20 cellular contexts compared by ENCODE assay signal in genomic region chr6:6317386-6317785, GRCh38. TPM values are rescaled to one million over a fixed set of nuclear protein-coding genes. Genes with fewer than 3 reads are reported as not detected.
"Had no signal": no experiment of that assay in that cellular context is flagged by ENCODE, and none has a peak within 500 bp of the region (broad histone marks: within the 10 kb centered on the region; RNA-seq: fewer than 3 reads in every experiment).

No MANE protein-coding gene starts in this region.

- H3K4me3 ChIP-seq: mucosa of descending colon had no signal

- H3K27ac ChIP-seq: neutrophil, parathyroid adenoma had no signal

- H3K36me3 ChIP-seq: gastroesophageal sphincter, neutrophil had no signal

- H3K79me2 ChIP-seq: parathyroid adenoma had no signal

- H3K4me1 ChIP-seq: gastroesophageal sphincter, parathyroid adenoma had no signal

- H3K9me3 ChIP-seq: gastroesophageal sphincter, mucosa of descending colon, neutrophil had no signal

- FAIRE-seq: islet of Langerhans, small intestine had no signal

- DNase-seq: activated CD8-positive, alpha-beta memory T cell treated with anti-CD3 and anti-CD28 coated beads, Interleukin-2, amount 10 ng/mL, durations not matched to agents 7 days and 5 days; activated naive CD4-positive, alpha-beta T cell treated with anti-CD3 and anti-CD28 coated beads for 36 hours; activated naive CD8-positive, alpha-beta T cell treated with anti-CD3 and anti-CD28 coated beads, Interleukin-2, amount 50 U/mL, for 24 hours; activated T-cell treated with anti-CD3 and anti-CD28 coated beads, Interleukin-2, amount 50 U/mL, for 1 hour; aorta; cerebellar nuclear complex; erythroblast; left colon; mucosa of descending colon; naive thymus-derived CD8-positive, alpha-beta T cell; small intestine; stimulated activated CD4-positive, alpha-beta T cell treated with anti-CD3 and anti-CD28 coated beads, Interleukin-4, amount 100 ng/mL, for 24 hours; stimulated activated naive CD4-positive, alpha-beta T cell; substantia nigra; trophoblast cell had no signal

- H3K9ac ChIP-seq: parathyroid adenoma had no signal

- H2AFZ ChIP-seq: parathyroid adenoma had no signal

- ATAC-seq: activated CD8-positive, alpha-beta memory T cell treated with anti-CD3 and anti-CD28 coated beads, Interleukin-2, amount 10 ng/mL, durations not matched to agents 7 days and 5 days; activated naive CD8-positive, alpha-beta T cell treated with anti-CD3 and anti-CD28 coated beads, Interleukin-2, amount 50 U/mL, for 24 hours; gastroesophageal sphincter; left colon; mucosa of descending colon; naive thymus-derived CD8-positive, alpha-beta T cell had no signal

RNA-seq across cellular contexts. Expression of gene F13A1, which starts 3.1 kb away (rescaled TPM):
- total RNA-seq: activated CD8-positive, alpha-beta memory T cell treated with anti-CD3 and anti-CD28 coated beads, Interleukin-2, amount 10 ng/mL, durations not matched to agents 7 days and 5 days; activated naive CD4-positive, alpha-beta T cell treated with anti-CD3 and anti-CD28 coated beads for 36 hours; activated T-helper 2 cell treated with anti-CD3 and anti-CD28 coated beads, Interferon-gamma antibody, Interleukin-2, Interleukin-4, amounts not matched to agents 10 μg/mL and 5 μg/mL and 100 μg/mL, durations not matched to agents 14 hours and 24 hours and 36 hours had no signal
